In the genomic region with DNA sequence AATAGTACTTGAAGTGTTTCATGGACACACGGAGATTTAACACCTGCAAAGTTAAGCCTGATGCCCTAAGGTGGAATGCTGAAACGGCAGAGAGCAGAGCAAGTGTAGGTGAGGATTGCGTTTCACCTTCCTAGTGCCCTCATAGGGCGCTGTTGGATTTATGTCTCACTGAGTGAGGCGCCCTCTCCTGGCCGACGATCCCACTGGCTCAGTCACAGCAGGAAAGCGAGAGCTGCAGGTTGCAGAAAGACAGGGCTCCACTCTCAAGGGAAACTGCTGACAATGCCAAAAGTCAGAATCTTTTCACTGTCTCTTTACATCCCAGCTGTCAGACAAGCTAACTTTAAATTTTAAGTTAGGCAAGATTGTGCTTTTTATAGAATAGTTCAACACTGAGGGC, we compare ENCODE assay signal across 8 cellular contexts.
DNase-seq lines count a peak whose midpoint lies in the region; ATAC-seq, FAIRE-seq and TF ChIP-seq lines count a peak whose summit lies in the region.
"Not testable (repeated sequence)": the region's sequence is repeated elsewhere in the genome, so short reads cannot be mapped to it uniquely, and the experiment has no call there.

No MANE protein-coding gene starts in this region.

- not testable (repeated sequence) for H3K9me3 Mint-ChIP-seq in activated T-cell treated with anti-CD3 and anti-CD28 coated beads, Interleukin-2, amount 50 U/mL, for 24 hours

- not testable (repeated sequence) for H3K4me1 Mint-ChIP-seq in activated T-cell treated with anti-CD3 and anti-CD28 coated beads, Interleukin-2, amount 50 U/mL, for 24 hours (ENCODE audit: low read depth)

- TF ChIP-seq POLR2A in thyroid gland (IDR thresholded peaks at IDR 0.05), result not testable (repeated sequence)

- ATAC-seq in DND-41 (ENCODE audit: insufficient read depth, low read depth), result not testable (repeated sequence)

- H3K9me3 ChIP-seq in DND-41 (ENCODE audit: insufficient read depth, low read length, severe bottlenecking); MM.1S (replicated peaks; ENCODE audit: insufficient read depth, low read length); mammary epithelial cell (replicated peaks; ENCODE audit: insufficient read depth, low read length); small intestine (ENCODE audit: control insufficient read depth, low read depth); thyroid gland: not testable (repeated sequence)

- not testable (repeated sequence) for H4K20me1 ChIP-seq in DND-41 (ENCODE audit: insufficient read depth, low read length); MM.1S (ENCODE audit: insufficient read depth, low read length); mammary epithelial cell (ENCODE audit: insufficient read depth, low read length)

- not testable (repeated sequence) for BruUV-seq in mammary epithelial cell (replicated peaks; lab: Mats Ljungman, UMichigan)

- not testable (repeated sequence) for H3K36me3 Mint-ChIP-seq in activated T-cell treated with anti-CD3 and anti-CD28 coated beads, Interleukin-2, amount 50 U/mL, for 24 hours (ENCODE audit: low read depth)

- not testable (repeated sequence) for H3K36me3 ChIP-seq in DND-41 (ENCODE audit: insufficient read depth, low read length); MM.1S (replicated peaks; ENCODE audit: insufficient read depth, low read length); mammary epithelial cell (ENCODE audit: insufficient read depth, low read length); kidney epithelial cell (ENCODE audit: control insufficient read depth, insufficient read depth, low read length); small intestine (ENCODE audit: control insufficient read depth in 2 of 2, insufficient read depth in 2 of 2, low read length in 2 of 2); thyroid gland

- peak; percentile 55 for TF ChIP-seq CTCF in DND-41 (IDR thresholded peaks at IDR 0.05; ENCODE audit: borderline replicate concordance, extremely low read depth, low read length, poor library complexity, severe bottlenecking)
- peak; percentile 42 for TF ChIP-seq CTCF in MM.1S (IDR thresholded peaks at IDR 0.05; ENCODE audit: low read length)
- peak; percentile 18 to 47 for TF ChIP-seq CTCF in mammary epithelial cell (conservative IDR thresholded peaks at IDR 0.05 in 1 of 2, IDR thresholded peaks at IDR 0.05 in 1 of 2; ENCODE audit: extremely low read depth in 1 of 2, insufficient read depth in 1 of 2, low read depth in 1 of 2, low read length in 2 of 2)
- peak; percentile 44 for TF ChIP-seq CTCF in kidney epithelial cell (IDR thresholded peaks at IDR 0.05; ENCODE audit: insufficient read depth, low read length, poor library complexity, severe bottlenecking)
- peak in 5 of 6 experiments; percentile 13 to 56 (median 23) for TF ChIP-seq CTCF in thyroid gland (IDR thresholded peaks at IDR 0.05)

- not testable (repeated sequence) for H3K4me1 ChIP-seq in DND-41 (ENCODE audit: insufficient read depth, low read length); MM.1S (ENCODE audit: low read length); mammary epithelial cell (ENCODE audit: insufficient read depth, low read length); small intestine (ENCODE audit: control insufficient read depth in 2 of 2, insufficient read depth in 1 of 2, low read depth in 1 of 2, low read length in 1 of 2); thyroid gland

- in situ Hi-C loops in mammary epithelial cell (cut with MboI; ENCODE audit: low sequenced_read_pairs in 2 of 2), result not testable (repeated sequence)

- not testable (repeated sequence) for H3K4me3 Mint-ChIP-seq in activated T-cell treated with anti-CD3 and anti-CD28 coated beads, Interleukin-2, amount 50 U/mL, for 24 hours

- H2AFZ ChIP-seq in DND-41 (ENCODE audit: low read depth, low read length); MM.1S (ENCODE audit: low read length): not testable (repeated sequence)
- H2AFZ ChIP-seq in mammary epithelial cell (ENCODE audit: low read depth, low read length), result peak overlapping the region; percentile 56

- 11% methylated on average over 3 of the region's 8 CpGs for WGBS in mammary epithelial cell (ENCODE audit: low coverage, missing lambda C conversion rate)
- WGBS in small intestine, 3 donors, result 0 to 2% (median 1%) methylated on average over 8 of the region's 8 CpGs
- 0 to 4% methylated on average over 3 to 8 of the region's 8 CpGs for WGBS in thyroid gland, 2 donors

- H3F3A ChIP-seq in MM.1S (ENCODE audit: insufficient read depth, low read length), result not testable (repeated sequence)

- H3K79me2 ChIP-seq in DND-41 (ENCODE audit: insufficient read depth, low read length); MM.1S (ENCODE audit: low read length); mammary epithelial cell (ENCODE audit: insufficient read depth, low read length): not testable (repeated sequence)

- intact Hi-C loops in mammary epithelial cell (cut with micrococcal nuclease); thyroid gland (cut with DNase I): not testable (repeated sequence)

- not testable (repeated sequence) for FAIRE-seq in small intestine (lab: Jason Lieb, UNC)

- H3K27me3 Mint-ChIP-seq in activated T-cell treated with anti-CD3 and anti-CD28 coated beads, Interleukin-2, amount 50 U/mL, for 24 hours, result not testable (repeated sequence)

- CTCF ChIA-PET in mammary epithelial cell (lab: Charles Lee; ENCODE audit: low non-redundant PET), result not testable (repeated sequence)

- not testable (repeated sequence) for H3K27ac Mint-ChIP-seq in activated T-cell treated with anti-CD3 and anti-CD28 coated beads, Interleukin-2, amount 50 U/mL, for 24 hours

- not testable (repeated sequence) for H3K4me2 ChIP-seq in DND-41 (ENCODE audit: insufficient read depth, low read length); MM.1S (ENCODE audit: low read depth, low read length); mammary epithelial cell (ENCODE audit: insufficient read depth, low read depth, low read length)

- not testable (repeated sequence) for H3K9ac ChIP-seq in DND-41 (ENCODE audit: low read depth, low read length); MM.1S (ENCODE audit: low read length); mammary epithelial cell (ENCODE audit: insufficient read depth, low read length)

- H3K27me3 ChIP-seq in DND-41 (ENCODE audit: insufficient read depth, low read length, poor library complexity); MM.1S (replicated peaks; ENCODE audit: insufficient read depth, low read length); mammary epithelial cell (ENCODE audit: insufficient read depth, low read length); kidney epithelial cell (ENCODE audit: control insufficient read depth, insufficient read depth, low read length); small intestine (ENCODE audit: control insufficient read depth in 2 of 2, insufficient read depth in 2 of 2, low read length in 2 of 2); thyroid gland: not testable (repeated sequence)

- dilution Hi-C loops in mammary epithelial cell (cut with HindIII; ENCODE audit: low sequenced_read_pairs), result not testable (repeated sequence)

- not testable (repeated sequence) for H3K9me2 ChIP-seq in MM.1S (replicated peaks; ENCODE audit: insufficient read depth, low read length)

- not testable (repeated sequence) for H3K4me3 ChIP-seq in DND-41 (ENCODE audit: low read depth in 1 of 2, low read length in 2 of 2); MM.1S (ENCODE audit: low read length); mammary epithelial cell (replicated peaks in 1 of 3; ENCODE audit: insufficient read depth in 1 of 3, low read depth in 2 of 3, low read length in 3 of 3); kidney epithelial cell (ENCODE audit: low read depth, low read length); small intestine (ENCODE audit: low read depth in 1 of 2, low read length in 2 of 2); thyroid gland (replicated peaks in 1 of 3)

- H3K27ac ChIP-seq in DND-41 (ENCODE audit: low read length); MM.1S (ENCODE audit: low read length); mammary epithelial cell (ENCODE audit: insufficient read depth, low read depth, low read length); small intestine (ENCODE audit: low read depth in 1 of 2, low read length in 1 of 2); thyroid gland: not testable (repeated sequence)

- DNase-seq in DND-41 (peak; percentile 60), MM.1S (peak; percentile 11), T-helper 2 cell (peak in 4 of 5 experiments; percentile 6 to 33 (median 14)), mammary epithelial cell (peak; percentile 19), small intestine (peak; percentile 42), thyroid gland (peak; percentile 38)
- DNase-seq in activated T-cell treated with anti-CD3 and anti-CD28 coated beads, Interleukin-2, amount 50 U/mL, for 24 hours, result peak; percentile 67
- DNase-seq in kidney epithelial cell (ENCODE audit: low read depth), result not testable (repeated sequence)
